Comparison of ENCODE assay signal across 8 cellular contexts in genomic region chr20:48823960-48824497, GRCh38. TPM values are rescaled to one million over a fixed set of nuclear protein-coding genes. Genes with fewer than 3 reads are reported as not detected.
DNase-seq lines count a peak whose midpoint lies in the region; ATAC-seq and TF ChIP-seq lines count a peak whose summit lies in the region.

No MANE protein-coding gene starts in this region.

- H3K36me3 Mint-ChIP-seq in activated CD4-positive, alpha-beta T cell treated with anti-CD3 and anti-CD28 coated beads for 36 hours (ENCODE audit: low read depth), result peaks cover 7% of the 10 kb centered on the region
- peaks cover 30% of the 10 kb centered on the region for H3K36me3 Mint-ChIP-seq in endothelial cell (ENCODE audit: low read depth, unreplicated experiment)

- peak; percentile 33 for ATAC-seq in HG02938 (IDR thresholded peaks at IDR 0.05; ENCODE audit: unreplicated experiment)
- peak; percentile 90 for ATAC-seq in activated CD4-positive, alpha-beta T cell treated with anti-CD3 and anti-CD28 coated beads for 36 hours
- ATAC-seq in GM21367 (IDR thresholded peaks at IDR 0.05; ENCODE audit: unreplicated experiment), result no peak

- POLR2A ChIA-PET in activated CD4-positive, alpha-beta T cell treated with anti-CD3 and anti-CD28 coated beads for 36 hours (lab: Charles Lee), result interaction anchor here (1.1 kb wide), 1 partner anchor 65 kb away, joined by 3 read pairs; no protein-coding TSS in a partner anchor

- H3K27me3 Mint-ChIP-seq in activated CD4-positive, alpha-beta T cell treated with anti-CD3 and anti-CD28 coated beads for 36 hours, result peaks cover 14% of the 10 kb centered on the region
- peaks cover 11% of the 10 kb centered on the region for H3K27me3 Mint-ChIP-seq in endothelial cell (ENCODE audit: unreplicated experiment)

- TF ChIP-seq CTCF in endothelial cell (IDR thresholded peaks at IDR 0.05; ENCODE audit: unreplicated experiment), result no peak

- peak overlapping the region; percentile 95 for H3K27ac Mint-ChIP-seq in activated CD4-positive, alpha-beta T cell treated with anti-CD3 and anti-CD28 coated beads for 36 hours
- no peak overlapping the region for H3K27ac Mint-ChIP-seq in endothelial cell (ENCODE audit: unreplicated experiment)

- peaks cover 74% of the 10 kb centered on the region for H3K4me1 Mint-ChIP-seq in activated CD4-positive, alpha-beta T cell treated with anti-CD3 and anti-CD28 coated beads for 36 hours
- H3K4me1 Mint-ChIP-seq in endothelial cell (ENCODE audit: unreplicated experiment), result peaks cover 55% of the 10 kb centered on the region

- CTCF ChIA-PET in activated CD4-positive, alpha-beta T cell treated with anti-CD3 and anti-CD28 coated beads for 36 hours (lab: Charles Lee), result no interaction called here

- no peaks in the 10 kb centered on the region for H3K9me3 Mint-ChIP-seq in activated CD4-positive, alpha-beta T cell treated with anti-CD3 and anti-CD28 coated beads for 36 hours (ENCODE audit: low read depth)
- no peaks in the 10 kb centered on the region for H3K9me3 Mint-ChIP-seq in endothelial cell (ENCODE audit: unreplicated experiment)

- DNase-seq in Ammon's horn (ENCODE audit: low spot score) (peak; percentile 60), endothelial cell (ENCODE audit: low spot score) (no peak), NCI-H2171 (lab: John Stamatoyannopoulos, UW) (no peak), epidermal melanocyte (ENCODE audit: insufficient read length, low spot score) (no peak)
- peak; percentile 84 for DNase-seq in activated CD4-positive, alpha-beta T cell treated with anti-CD3 and anti-CD28 coated beads for 36 hours
- peak; percentile 43 for DNase-seq in stimulated activated CD4-positive, alpha-beta T cell treated with anti-CD3 and anti-CD28 coated beads, Interleukin-12 subunit alpha, Interleukin-12 subunit beta, amount 100 ng/mL, for 4 hours

- intact Hi-C loops in activated CD4-positive, alpha-beta T cell treated with anti-CD3 and anti-CD28 coated beads for 36 hours (cut with DNase I, micrococcal nuclease), result loop anchor here (1.0 to 5.0 kb wide), 11 partner anchors 23 to 453 kb away; partner anchors contain the start of genes ARFGEF2 (in 1 of the 2) and ZNFX1 (in 1 of the 2)

- H3K4me3 Mint-ChIP-seq in activated CD4-positive, alpha-beta T cell treated with anti-CD3 and anti-CD28 coated beads for 36 hours, result peak overlapping the region; percentile 88
- peak overlapping the region; percentile 100 for H3K4me3 Mint-ChIP-seq in endothelial cell (ENCODE audit: unreplicated experiment)

RNA-seq across cellular contexts. Expression of gene PREX1, which starts 3.8 kb away (rescaled TPM):
- total RNA-seq in activated CD4-positive, alpha-beta T cell treated with anti-CD3 and anti-CD28 coated beads for 36 hours, result 10 to 100 TPM; 36.5 to 39.2 TPM
- 248 TPM for total RNA-seq in endothelial cell (ENCODE audit: unreplicated experiment)

Comparison
In these comparisons a context has a peak if more than half of its experiments do, and no peak if none do; other contexts are left out.
1. DNase-seq: peak in Ammon's horn (single experiment), activated CD4-positive, alpha-beta T cell treated with anti-CD3 and anti-CD28 coated beads for 36 hours (single experiment) and stimulated activated CD4-positive, alpha-beta T cell treated with anti-CD3 and anti-CD28 coated beads, Interleukin-12 subunit alpha, Interleukin-12 subunit beta, amount 100 ng/mL, for 4 hours (single experiment); none in endothelial cell (single experiment), NCI-H2171 (single experiment) and epidermal melanocyte (single experiment).